Comparison of ENCODE assay signal across 8 cellular contexts in genomic region chr15:78059110-78059839, GRCh38. TPM values are rescaled to one million over a fixed set of nuclear protein-coding genes. Genes with fewer than 3 reads are reported as not detected.
A peak's percentile ranks its signal among the peaks of the same experiment; 100 is the strongest.
DNase-seq lines count a peak whose midpoint lies in the region; TF ChIP-seq lines count a peak whose summit lies in the region.

No MANE protein-coding gene starts in this region.

- no peaks in the 10 kb centered on the region for H3K9me3 ChIP-seq in BE2C

- TF ChIP-seq CTCF in BE2C (IDR thresholded peaks at IDR 0.05; ENCODE audit: low read depth, low read length) = no peak

- no peaks in the 10 kb centered on the region for H3K27me3 ChIP-seq in BE2C

- H3K36me3 ChIP-seq in BE2C = no peaks in the 10 kb centered on the region

- no peaks in the 10 kb centered on the region for H3K9me3 Mint-ChIP-seq in dendritic cell treated with granulocyte-macrophage colony-stimulating factor and Interleukin-4, amounts not matched to agents 40 ng/mL and 50 ng/mL, for 4 days

- peaks cover 21% of the 10 kb centered on the region for H3K36me3 Mint-ChIP-seq in dendritic cell treated with granulocyte-macrophage colony-stimulating factor and Interleukin-4, amounts not matched to agents 40 ng/mL and 50 ng/mL, for 4 days (ENCODE audit: low read depth)

- H3K27me3 Mint-ChIP-seq in dendritic cell treated with granulocyte-macrophage colony-stimulating factor and Interleukin-4, amounts not matched to agents 40 ng/mL and 50 ng/mL, for 4 days = no peaks in the 10 kb centered on the region

- peak overlapping the region; percentile 89 for H3K27ac Mint-ChIP-seq in dendritic cell treated with granulocyte-macrophage colony-stimulating factor and Interleukin-4, amounts not matched to agents 40 ng/mL and 50 ng/mL, for 4 days

- no peak overlapping the region for H3K4me3 ChIP-seq in BE2C (ENCODE audit: low read depth, low read length)

- H3K4me1 Mint-ChIP-seq in dendritic cell treated with granulocyte-macrophage colony-stimulating factor and Interleukin-4, amounts not matched to agents 40 ng/mL and 50 ng/mL, for 4 days (ENCODE audit: low read depth) = peaks cover 61% of the 10 kb centered on the region

- H3K4me3 Mint-ChIP-seq in dendritic cell treated with granulocyte-macrophage colony-stimulating factor and Interleukin-4, amounts not matched to agents 40 ng/mL and 50 ng/mL, for 4 days = peak overlapping the region; percentile 49

- peaks cover 18% of the 10 kb centered on the region for H3K4me1 ChIP-seq in BE2C

- intact Hi-C loops in dendritic cell treated with granulocyte-macrophage colony-stimulating factor and Interleukin-4, amounts not matched to agents 40 ng/mL and 50 ng/mL, for 4 days (cut with micrococcal nuclease) = no loop called here

- peak; percentile 42 for DNase-seq in EL
- peak; percentile 99 for DNase-seq in NCI-H524 treated with DMSO at 0.1 percent for 48 hours (lab: John Stamatoyannopoulos, UW)
- DNase-seq in retina = peak; percentile 50
- no peak for DNase-seq in NCI-H748 treated with DMSO at 0.1 percent for 48 hours (lab: John Stamatoyannopoulos, UW)
- no peak for DNase-seq in BE2C
- DNase-seq in midbrain (lab: John Stamatoyannopoulos, UW) = no peak
- DNase-seq in NCI-H226 = no peak

RNA-seq across cellular contexts. Expression of gene TBC1D2B, which starts 18.2 kb away (rescaled TPM):
- polyA plus RNA-seq in BE2C (2012; ENCODE audit: insufficient read depth, insufficient read length, low read depth) = 24.9 TPM

RNA-seq across cellular contexts. Expression of gene SH2D7, which starts 33.1 kb away (rescaled TPM):
- polyA plus RNA-seq in BE2C (2012; ENCODE audit: insufficient read depth, insufficient read length, low read depth) = not detected

Comparison
In these comparisons a context has a peak if more than half of its experiments do, and no peak if none do; other contexts are left out.
1. DNase-seq: peak in EL (single experiment), NCI-H524 treated with DMSO at 0.1 percent for 48 hours (single experiment) and retina (single experiment); none in NCI-H748 treated with DMSO at 0.1 percent for 48 hours (single experiment), BE2C (single experiment), midbrain (single experiment) and NCI-H226 (single experiment).